In genomic region chr2:113770929-113771328, GRCh38 we compare ENCODE assay signal across 26 cellular contexts. TPM values are rescaled to one million over a fixed set of nuclear protein-coding genes. Genes with fewer than 3 reads are reported as not detected.
DNase-seq lines count a peak whose midpoint lies in the region; ATAC-seq, FAIRE-seq and TF ChIP-seq lines count a peak whose summit lies in the region.
"Had no signal": no experiment of that assay in that cellular context is flagged by ENCODE, and none has a peak within 500 bp of the region (broad histone marks: within the 10 kb centered on the region; RNA-seq: fewer than 3 reads in every experiment).

No MANE protein-coding gene starts in this region.

- no peaks in the 10 kb centered on the region for H3K4me1 Mint-ChIP-seq in activated CD8-positive, alpha-beta T cell treated with anti-CD3 and anti-CD28 coated beads for 36 hours (ENCODE audit: low read depth)

- H3K4me2 ChIP-seq in K562 (ENCODE audit: insufficient read depth, low read length), result peak overlapping the region; percentile 20; the same call in 1 of the 2 replicates
- H3K4me2 ChIP-seq: PC-9 had no signal

- DNase-seq in NCI-H2171 treated with DMSO at 0.1 percent for 48 hours (lab: John Stamatoyannopoulos, UW), result peak; percentile 21
- DNase-seq in NCI-H2171 (lab: John Stamatoyannopoulos, UW), result no peak
- DNase-seq in K562 (ENCODE audit: extremely low read depth in 1 of 4, low spot score in 3 of 4), result peak in 2 of 4 experiments; percentile 26 to 62
- DNase-seq in left kidney (ENCODE audit: low read depth, low spot score), result peak; percentile 11
- DNase-seq in testis, result no peak
- no peak for DNase-seq in activated CD8-positive, alpha-beta T cell treated with anti-CD3 and anti-CD28 coated beads for 36 hours
- no peak for DNase-seq in activated CD4-positive, alpha-beta T cell treated with anti-CD3 and anti-CD28 coated beads for 4 hours
- no peak for DNase-seq in WERI-Rb-1
- DNase-seq: 8988T; DMS153; DND-41; GOT3; Karpas-422; NCI-H1092; NCI-H1417 treated with DMSO at 0.1 percent for 48 hours; NCI-H187; NCI-H2081 treated with DMSO at 0.1 percent for 48 hours; NCI-H446; NCI-H524 treated with DMSO at 0.1 percent for 48 hours; NCI-H82; NK-92 treated with Interleukin-12 subunit alpha and Interleukin-12 subunit beta, amount 100 ng/mL, for 24 hours; PC-9; SHP77 had no signal

- H3K9ac ChIP-seq in K562 (ENCODE audit: insufficient read depth in 1 of 2, low read depth in 2 of 2, low read length in 2 of 2), result no peak overlapping the region

- in situ Hi-C loops in K562 (cut with MboI), result no loop called here

- FAIRE-seq in K562 (lab: Jason Lieb, UNC), result peak; percentile 15
- FAIRE-seq: GM18507 had no signal

- POLR2A ChIA-PET in K562 (lab: Yijun Ruan, JAX), result no interaction called here
- POLR2A ChIA-PET in activated CD8-positive, alpha-beta T cell treated with anti-CD3 and anti-CD28 coated beads for 36 hours (lab: Charles Lee), result interaction anchor here (0.8 kb wide), 1 partner anchor 14 kb away, joined by 3 read pairs; no protein-coding TSS in a partner anchor

- H3K36me3 ChIP-seq in K562 (ENCODE audit: control insufficient read depth, insufficient read depth, low read length) (no peaks in the 10 kb centered on the region), testis (ENCODE audit: low read depth, missing control alignments) (no peaks in the 10 kb centered on the region), WERI-Rb-1 (no peaks in the 10 kb centered on the region)

- H3K9me3 ChIP-seq in K562 (replicated peaks; ENCODE audit: control insufficient read depth, insufficient read depth, low read depth, low read length), result no peaks in the 10 kb centered on the region
- no peaks in the 10 kb centered on the region for H3K9me3 ChIP-seq in testis
- peaks cover 2% of the 10 kb centered on the region for H3K9me3 ChIP-seq in WERI-Rb-1 (ENCODE audit: severe bottlenecking)

- TF ChIP-seq EP300 in K562 (IDR thresholded peaks at IDR 0.05; ENCODE audit: low read length), result no peak

- intact Hi-C loops in K562 (cut with micrococcal nuclease), result no loop called here
- intact Hi-C loops in testis (cut with DNase I; ENCODE audit: low total_unique reads), result no loop called here
- intact Hi-C loops in activated CD8-positive, alpha-beta T cell treated with anti-CD3 and anti-CD28 coated beads for 36 hours (cut with micrococcal nuclease), result no loop called here

- no peak overlapping the region for H3K27ac Mint-ChIP-seq in activated CD8-positive, alpha-beta T cell treated with anti-CD3 and anti-CD28 coated beads for 36 hours

- TF ChIP-seq CTCF in K562 (IDR thresholded peaks at IDR 0.05 in 2 of 3, conservative IDR thresholded peaks at IDR 0.05 in 1 of 3; ENCODE audit: insufficient read depth in 2 of 3, low read depth in 1 of 3, low read length in 3 of 3), result no peak
- TF ChIP-seq CTCF in testis (IDR thresholded peaks at IDR 0.05), result no peak
- no peak for TF ChIP-seq CTCF in activated CD8-positive, alpha-beta T cell treated with anti-CD3 and anti-CD28 coated beads for 36 hours (IDR thresholded peaks at IDR 0.05)
- no peak for TF ChIP-seq CTCF in WERI-Rb-1 (IDR thresholded peaks at IDR 0.05; ENCODE audit: low read depth, low read length)

- no peaks in the 10 kb centered on the region for H3K9me3 Mint-ChIP-seq in activated CD8-positive, alpha-beta T cell treated with anti-CD3 and anti-CD28 coated beads for 36 hours

- CTCF ChIA-PET in K562 (lab: Yijun Ruan, JAX; ENCODE audit: low intra/inter-chr PET ratio), result no interaction called here
- CTCF ChIA-PET in activated CD8-positive, alpha-beta T cell treated with anti-CD3 and anti-CD28 coated beads for 36 hours (lab: Charles Lee), result interaction anchor here (0.9 to 1.1 kb wide), 2 partner anchors 28 to 114 kb away, joined by 3 read pairs; no protein-coding TSS in a partner anchor

- H2AFZ ChIP-seq in K562 (ENCODE audit: low read depth, low read length), result peak overlapping the region; percentile 74
- H2AFZ ChIP-seq: PC-9 had no signal

- H3K27me3 Mint-ChIP-seq in activated CD8-positive, alpha-beta T cell treated with anti-CD3 and anti-CD28 coated beads for 36 hours, result no peaks in the 10 kb centered on the region

- H3K27me3 ChIP-seq in K562 (ENCODE audit: control insufficient read depth in 2 of 2, insufficient read depth in 2 of 2, low read length in 2 of 2) (no peaks in the 10 kb centered on the region), testis (no peaks in the 10 kb centered on the region), WERI-Rb-1 (ENCODE audit: insufficient read depth, low read depth, severe bottlenecking) (no peaks in the 10 kb centered on the region)

- H3K4me3 Mint-ChIP-seq in activated CD8-positive, alpha-beta T cell treated with anti-CD3 and anti-CD28 coated beads for 36 hours, result no peak overlapping the region

- no peaks in the 10 kb centered on the region for H3K79me2 ChIP-seq in K562 (ENCODE audit: control insufficient read depth, insufficient read depth, low read length)

- no TSS peak for BruUV-seq in K562 (replicated peaks; lab: Mats Ljungman, UMichigan)

- TF ChIP-seq RAD21 in K562 (CRISPR knock-in tag; conservative IDR thresholded peaks at IDR 0.05 in 1 of 2, IDR thresholded peaks at IDR 0.05 in 1 of 2), result no peak

- peaks cover 0 to 2% of the 10 kb centered on the region in 2 experiments; a peak in 1 of 5 replicates for H3K4me1 ChIP-seq in K562 (replicated peaks in 1 of 2; ENCODE audit: control insufficient read depth in 2 of 2, insufficient read depth in 2 of 2, low read length in 2 of 2)
- H3K4me1 ChIP-seq in testis, result no peaks in the 10 kb centered on the region

- 11% methylated on average over 3 of the region's 3 CpGs for WGBS in K562 (ENCODE audit: insufficient coverage, low coverage, missing lambda C conversion rate)
- 79 to 85% methylated on average over 3 of the region's 3 CpGs for WGBS in testis, 2 donors

- TF ChIP-seq POLR2A in K562 (conservative IDR thresholded peaks at IDR 0.05), result no peak
- no peak for TF ChIP-seq POLR2A in testis (IDR thresholded peaks at IDR 0.05)

- H4K20me1 ChIP-seq in K562 (replicated peaks; ENCODE audit: control insufficient read depth, insufficient read depth, low read length), result no peaks in the 10 kb centered on the region

- no peak overlapping the region for H3K27ac ChIP-seq in K562 (ENCODE audit: extremely low read depth, low read depth, low read length)
- H3K27ac ChIP-seq in testis, result no peak overlapping the region
- no peak overlapping the region for H3K27ac ChIP-seq in WERI-Rb-1
- H3K27ac ChIP-seq: HL-60, PC-9, RWPE1 had no signal

- peak; percentile 91 for ATAC-seq in K562
- ATAC-seq in activated CD8-positive, alpha-beta T cell treated with anti-CD3 and anti-CD28 coated beads for 36 hours, result no peak

- H3K9me1 ChIP-seq in K562 (ENCODE audit: control insufficient read depth, insufficient read depth, low read length), result no peaks in the 10 kb centered on the region

- H3K36me3 Mint-ChIP-seq in activated CD8-positive, alpha-beta T cell treated with anti-CD3 and anti-CD28 coated beads for 36 hours (ENCODE audit: low read depth), result no peaks in the 10 kb centered on the region

- no peak overlapping the region for H3K4me3 ChIP-seq in K562
- H3K4me3 ChIP-seq in testis, result no peak overlapping the region
- H3K4me3 ChIP-seq in WERI-Rb-1 (ENCODE audit: low read depth, low read length), result no peak overlapping the region
- H3K4me3 ChIP-seq: PC-9 had no signal

TF ChIP-seq in K562, 482 proteins besides CTCF, POLR2A, EP300 and RAD21 (continues in another document):
- TF ChIP-seq FOXK1 (CRISPR knock-in tag; IDR thresholded peaks at IDR 0.05; ENCODE audit: borderline replicate concordance) (no peak), ZNF431 (CRISPR knock-in tag; IDR thresholded peaks at IDR 0.05) (peak; percentile 31; the same call in 1 of the 2 replicates), CREB3 (tag; conservative IDR thresholded peaks at IDR 0.05; ENCODE audit: low read depth) (no peak), ZNF766 (CRISPR knock-in tag; conservative IDR thresholded peaks at IDR 0.05) (peak; percentile 73; the same call in 1 of the 2 replicates), HEY1 (CRISPR knock-in tag; IDR thresholded peaks at IDR 0.05; ENCODE audit: borderline replicate concordance) (no peak)

RNA-seq across cellular contexts. Expression of gene SLC35F5, which starts 14.5 kb away (rescaled TPM):
- 83.3 and 173 TPM in 2 replicates for total RNA-seq in K562 (2011; cell fraction: chromatin; rRNA removed; ENCODE audit: low replicate concordance)
- total RNA-seq in K562 (2011; cell fraction: nucleolus; rRNA removed), result 52.5 and 55.1 TPM in 2 replicates
- 101 and 197 TPM in 2 replicates for total RNA-seq in K562 (2011; cell fraction: nucleoplasm; rRNA removed)
- 26.4 and 27.6 TPM in 2 replicates for total RNA-seq in K562 (2014; rRNA removed)
- total RNA-seq in K562 (2014; rRNA removed; fragmentation: Illumina TruSeq; extraction: Trizol), result 46.4 and 52.4 TPM in 2 replicates
- 44.9 and 45.5 TPM in 2 replicates for total RNA-seq in K562 (2015; rRNA removed; fragmentation: Illumina TruSeq; extraction: Trizol)
- total RNA-seq in K562 (2021), result 32.3 and 32.9 TPM in 2 replicates
- 36.8 and 50.7 TPM in 2 replicates for polyA plus RNA-seq in K562 (2011; rRNA removed)
- 13.2 and 19.2 TPM in 2 replicates for polyA plus RNA-seq in K562 (2011; cell fraction: cytosol; rRNA removed)
- 27.4 and 38.1 TPM in 2 replicates for polyA plus RNA-seq in K562 (2011; cell fraction: nucleus; rRNA removed)
- 13.1 and 14.0 TPM in 2 replicates for polyA plus RNA-seq in K562 (2012)
- 28.6 and 30.5 TPM in 2 replicates for polyA plus RNA-seq in K562 (2014; fragmentation: Illumina TruSeq; extraction: Trizol)
- polyA plus RNA-seq in K562 (2014; fragmentation: Nextera tagmentation; extraction: Ambion mirVana), result 1 to 10 TPM; 4.9 to 7.4 TPM
- polyA plus RNA-seq in K562 (2014; rRNA removed), result 21.3 and 22.7 TPM in 2 replicates
- 77.0 and 85.0 TPM in 2 replicates for polyA minus RNA-seq in K562 (2011; rRNA and poly(A)+ RNA removed)
- 31.1 and 45.5 TPM in 2 replicates for polyA minus RNA-seq in K562 (2011; cell fraction: cytosol; rRNA and poly(A)+ RNA removed)
- 59.1 and 92.5 TPM in 2 replicates for polyA minus RNA-seq in K562 (2011; cell fraction: nucleus; rRNA and poly(A)+ RNA removed)
- total RNA-seq in testis, result 100 to 1,000 TPM; 102 to 110 TPM
- polyA plus RNA-seq in testis (ENCODE audit: insufficient read depth, low read depth, low replicate concordance), result 62.1 TPM
- 10 to 100 TPM; 17.9 to 18.9 TPM for total RNA-seq in activated CD8-positive, alpha-beta T cell treated with anti-CD3 and anti-CD28 coated beads for 36 hours

Comparison
In these comparisons a context has a peak if more than half of its experiments do, and no peak if none do; other contexts are left out.
1. DNase-seq: peak in NCI-H2171 treated with DMSO at 0.1 percent for 48 hours (single experiment) and left kidney (single experiment); none in NCI-H2171 (single experiment), testis (single experiment), activated CD8-positive, alpha-beta T cell treated with anti-CD3 and anti-CD28 coated beads for 36 hours (single experiment), activated CD4-positive, alpha-beta T cell treated with anti-CD3 and anti-CD28 coated beads for 4 hours (0 of 2) and WERI-Rb-1 (single experiment).